In the genomic region with DNA sequence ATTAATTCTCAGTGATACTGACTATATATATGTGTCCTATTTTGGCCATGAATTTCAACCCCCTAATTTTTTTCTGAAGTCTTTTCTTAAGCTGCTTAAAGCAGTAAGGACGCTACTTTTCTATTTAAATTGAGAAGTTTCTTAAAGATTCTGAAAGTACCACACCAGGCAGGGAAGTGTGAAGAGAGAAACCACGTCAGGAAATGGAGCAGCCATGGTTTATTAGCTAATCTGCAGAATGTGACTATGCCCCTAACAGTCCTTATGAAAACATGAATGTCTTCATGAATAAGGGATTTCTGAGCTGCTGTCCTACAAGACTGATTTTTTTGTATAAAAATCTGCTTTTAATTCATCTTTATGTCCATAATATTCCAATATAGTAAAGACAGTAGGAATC, we compare ENCODE assay signal across 23 cellular contexts.
"Had no signal": no experiment of that assay in that cellular context is flagged by ENCODE, and none has a peak within 500 bp of the region (broad histone marks: within the 10 kb centered on the region; RNA-seq: fewer than 3 reads in every experiment).

No MANE protein-coding gene starts in this region.

- ATAC-seq: activated CD4-positive, alpha-beta T cell treated with anti-CD3 and anti-CD28 coated beads for 36 hours; activated T-cell treated with anti-CD3 and anti-CD28 coated beads, Interleukin-2, amount 50 U/mL, for 4 hours; left lung; stimulated activated naive B cell treated with anti-CD40 and anti-IgM and Interleukin-4, amounts not matched to agents 10 μg/mL and 1 μg/mL and 100 μg/mL, for 72 hours had no signal

- H3K4me3 ChIP-seq: adrenal gland, ascending aorta, left lung, lung, ovary, prostate gland, transverse colon had no signal

- H3K4me1 ChIP-seq: adrenal gland, ascending aorta, left lung, prostate gland, transverse colon had no signal

- DNase-seq: activated B cell treated with CpG ODN at 0.5 μM for 24 hours; activated CD4-positive, alpha-beta T cell treated with anti-CD3 and anti-CD28 coated beads for 36 hours; activated CD4-positive, alpha-beta T cell treated with anti-CD3 and anti-CD28 coated beads, Interleukin-2, amount 50 U/mL, for 4 hours; activated CD8-positive, alpha-beta memory T cell treated with anti-CD3 and anti-CD28 coated beads, Interleukin-2, amount 50 U/mL, for 48 hours; activated naive CD4-positive, alpha-beta T cell; activated T-cell treated with anti-CD3 and anti-CD28 coated beads, Interleukin-2, amount 50 U/mL, for 4 hours; adrenal gland; brain microvascular endothelial cell; caudate nucleus; effector CD4-positive, alpha-beta T cell; foreskin fibroblast; left lung; ovary; stimulated activated CD4-positive, alpha-beta T cell treated with anti-CD3 and anti-CD28 coated beads, Interleukin-2, amount 100 ng/mL, for 48 hours; stimulated activated CD8-positive, alpha-beta memory T cell treated with anti-CD3 and anti-CD28 coated beads, Interleukin-4, amount 100 ng/mL, for 48 hours; stimulated activated naive B cell treated with anti-CD40 and anti-IgM and Interleukin-4, amounts not matched to agents 10 μg/mL and 1 μg/mL and 100 μg/mL, for 72 hours; transverse colon had no signal

- H3K9me3 ChIP-seq: neutrophil, ovary, prostate gland had no signal

- H3K27me3 ChIP-seq: adrenal gland, ascending aorta, brain microvascular endothelial cell, left lung, neutrophil, ovary, transverse colon had no signal

- FAIRE-seq: endometrium, urothelium cell line had no signal

- H3K27ac ChIP-seq: adrenal gland, ascending aorta, brain microvascular endothelial cell, left lung, neutrophil, ovary, prostate gland, transverse colon had no signal

- H3K36me3 ChIP-seq: adrenal gland, ascending aorta, brain microvascular endothelial cell, left lung, neutrophil, ovary, prostate gland, transverse colon had no signal
